Comparison of ENCODE assay signal across 8 cellular contexts in genomic region chr2:27628767-27629709, GRCh38. TPM values are rescaled to one million over a fixed set of nuclear protein-coding genes. Genes with fewer than 3 reads are reported as not detected.
DNase-seq lines count a peak whose midpoint lies in the region; ATAC-seq and TF ChIP-seq lines count a peak whose summit lies in the region.

Gene CCDC121 (minus strand): TSS chr2:27629012. CDS start chr2:27627799, 1,213 bp downstream.
Gene GPN1 (plus strand): TSS chr2:27629050. CDS start chr2:27629059, 9 bp downstream.

- peak within 1 kb of the TSS; percentile 95 for H2AFZ ChIP-seq in OCI-LY7 (ENCODE audit: low read length)

- H3K9me2 ChIP-seq in OCI-LY7 (ENCODE audit: insufficient read depth, low read length): no peaks in the 10 kb centered on the region

- no peak for TF ChIP-seq CTCF in OCI-LY7 (conservative IDR thresholded peaks at IDR 0.05; ENCODE audit: low read length)
- TF ChIP-seq CTCF in esophagus muscularis mucosa (IDR thresholded peaks at IDR 0.05): no peak

- H3K79me2 ChIP-seq in OCI-LY7 (ENCODE audit: insufficient read depth, low read depth, low read length): peaks cover 17% of the 10 kb centered on the region; the same call in 1 of the 2 replicates

- DNase-seq in DMS153 treated with DMSO at 0.1 percent for 48 hours (lab: John Stamatoyannopoulos, UW; ENCODE audit: unreplicated experiment) (peak; percentile 41), HuH-7 (ENCODE audit: low spot score) (peak; percentile 69), OCI-LY7 (ENCODE audit: low spot score) (peak; percentile 92), activated T-cell treated with anti-CD3 and anti-CD28 coated beads for 48 hours (ENCODE audit: low read depth) (peak; percentile 93), esophagus muscularis mucosa (ENCODE audit: extremely low spot score) (peak; percentile 97)
- DNase-seq in stimulated activated CD8-positive, alpha-beta memory T cell treated with anti-CD3 and anti-CD28 coated beads, Interleukin-7, amount 100 ng/mL, for 24 hours (ENCODE audit: low read depth): peak; percentile 89

- ATAC-seq in GM21528 (IDR thresholded peaks at IDR 0.05; ENCODE audit: low FRiP score, unreplicated experiment): peak; percentile 95

- no peaks in the 10 kb centered on the region for H3K27me3 ChIP-seq in esophagus muscularis mucosa
- H3K27me3 ChIP-seq in muscle layer of duodenum (ENCODE audit: low read depth, low read length): no peaks in the 10 kb centered on the region

- POLR2A ChIA-PET in OCI-LY7 (lab: Charles Lee): interaction anchor here (0.7 to 1.7 kb wide), 3 partner anchors 15 to 180 kb away, joined by 4 to 5 read pairs (median 4); no protein-coding TSS in a partner anchor

- H3K4me3 ChIP-seq in OCI-LY7 (ENCODE audit: low read depth, low read length, poor library complexity, severe bottlenecking): peak within 1 kb of the TSS; percentile 96
- H3K4me3 ChIP-seq in esophagus muscularis mucosa: peak within 1 kb of the TSS; percentile 67 to 83 (median 76)
- H3K4me3 ChIP-seq in muscle layer of duodenum (ENCODE audit: low read depth in 1 of 2, low read length in 2 of 2): peak within 1 kb of the TSS; percentile 91 to 97

- H4K20me1 ChIP-seq in OCI-LY7 (ENCODE audit: insufficient read depth, low read length): no peaks in the 10 kb centered on the region

- H3K36me3 ChIP-seq in OCI-LY7 (ENCODE audit: insufficient read depth, low read length): peaks cover 51% of the 10 kb centered on the region
- peaks cover 14 to 48% (median 30%) of the 10 kb centered on the region in 4 donors for H3K36me3 ChIP-seq in esophagus muscularis mucosa
- H3K36me3 ChIP-seq in muscle layer of duodenum (ENCODE audit: control insufficient read depth in 1 of 2, insufficient read depth in 2 of 2, low read length in 2 of 2): peaks cover 15 to 29% of the 10 kb centered on the region in 2 donors

- whole genome bisulfite sequencing in esophagus muscularis mucosa: under 1% methylated on average over 38 of the region's 44 CpGs

- H3K4me1 ChIP-seq in OCI-LY7 (ENCODE audit: insufficient read depth, low read length, poor library complexity, severe bottlenecking): peaks cover 32% of the 10 kb centered on the region
- peaks cover 21 to 32% (median 29%) of the 10 kb centered on the region in 4 donors for H3K4me1 ChIP-seq in esophagus muscularis mucosa
- H3K4me1 ChIP-seq in muscle layer of duodenum (ENCODE audit: control insufficient read depth in 1 of 2, insufficient read depth in 2 of 2, low read length in 2 of 2): peaks cover 11 to 23% of the 10 kb centered on the region in 2 donors

- H3K27ac ChIP-seq in OCI-LY7 (ENCODE audit: low read depth, low read length, poor library complexity, severe bottlenecking) (peak within 1 kb of the TSS; percentile 81), esophagus muscularis mucosa (replicated peaks in 1 of 4) (peak within 1 kb of the TSS; percentile 70 to 78 (median 73)), muscle layer of duodenum (ENCODE audit: low read length) (peak within 1 kb of the TSS; percentile 88)

- TF ChIP-seq EP300 in esophagus muscularis mucosa (IDR thresholded peaks at IDR 0.05): no peak

- H3K9me3 ChIP-seq in OCI-LY7 (ENCODE audit: low read length) (no peaks in the 10 kb centered on the region), esophagus muscularis mucosa (no peaks in the 10 kb centered on the region), muscle layer of duodenum (ENCODE audit: control insufficient read depth in 1 of 2, low read length in 2 of 2) (no peaks in the 10 kb centered on the region)

- peak within 1 kb of the TSS; percentile 99 for H3K4me2 ChIP-seq in OCI-LY7 (ENCODE audit: low read length)

- CTCF ChIA-PET in OCI-LY7 (lab: Charles Lee; ENCODE audit: unreplicated experiment): no interaction called here

- TSS peak; percentile 46 for BruUV-seq in OCI-LY7 (replicated peaks; lab: Mats Ljungman, UMichigan)

- TF ChIP-seq POLR2A in esophagus muscularis mucosa (IDR thresholded peaks at IDR 0.05; ENCODE audit: low read depth): no peak

- intact Hi-C loops in OCI-LY7 (cut with micrococcal nuclease; ENCODE audit: unreplicated experiment) (loop anchor here (1.0 to 5.0 kb wide), 4 partner anchors 47 to 259 kb away; partner anchors contain the start of genes EIF2B4, NRBP1, PPM1G and SNX17), esophagus muscularis mucosa (cut with DNase I) (no loop called here)

RNA-seq across cellular contexts. Expression of gene CCDC121, which starts in this region (rescaled TPM):
- total RNA-seq in OCI-LY7 (2014; rRNA removed; shearing (Covaris generic)): 5.1 and 9.2 TPM in 2 replicates
- total RNA-seq in OCI-LY7 (2022) (4.7 and 7.7 TPM in 2 replicates), esophagus muscularis mucosa (1 to 10 TPM; 2.7 to 6.2 (median 5.2) TPM)

RNA-seq across cellular contexts. Expression of gene GPN1, which starts in this region (rescaled TPM):
- 29.5 and 31.1 TPM in 2 replicates for total RNA-seq in OCI-LY7 (2014; rRNA removed; shearing (Covaris generic))
- total RNA-seq in OCI-LY7 (2022) (36.6 and 42.2 TPM in 2 replicates), esophagus muscularis mucosa (10 to 100 TPM; 18.8 to 28.1 (median 22.7) TPM)

Comparison
In these comparisons a context has a peak if more than half of its experiments do, and no peak if none do; other contexts are left out.
1. Peak in every context shown above with its lines: DNase-seq, ATAC-seq, H3K4me3 ChIP-seq and H3K27ac ChIP-seq.
2. DNase-seq: peak in every context shown above with its lines; median percentile 97 in esophagus muscularis mucosa; 93 in activated T-cell treated with anti-CD3 and anti-CD28 coated beads for 48 hours; 92 in OCI-LY7; 89 in stimulated activated CD8-positive, alpha-beta memory T cell treated with anti-CD3 and anti-CD28 coated beads, Interleukin-7, amount 100 ng/mL, for 24 hours; 69 in HuH-7; 41 in DMS153 treated with DMSO at 0.1 percent for 48 hours.